1 cellular context compared by ENCODE assay signal in the genomic region with DNA sequence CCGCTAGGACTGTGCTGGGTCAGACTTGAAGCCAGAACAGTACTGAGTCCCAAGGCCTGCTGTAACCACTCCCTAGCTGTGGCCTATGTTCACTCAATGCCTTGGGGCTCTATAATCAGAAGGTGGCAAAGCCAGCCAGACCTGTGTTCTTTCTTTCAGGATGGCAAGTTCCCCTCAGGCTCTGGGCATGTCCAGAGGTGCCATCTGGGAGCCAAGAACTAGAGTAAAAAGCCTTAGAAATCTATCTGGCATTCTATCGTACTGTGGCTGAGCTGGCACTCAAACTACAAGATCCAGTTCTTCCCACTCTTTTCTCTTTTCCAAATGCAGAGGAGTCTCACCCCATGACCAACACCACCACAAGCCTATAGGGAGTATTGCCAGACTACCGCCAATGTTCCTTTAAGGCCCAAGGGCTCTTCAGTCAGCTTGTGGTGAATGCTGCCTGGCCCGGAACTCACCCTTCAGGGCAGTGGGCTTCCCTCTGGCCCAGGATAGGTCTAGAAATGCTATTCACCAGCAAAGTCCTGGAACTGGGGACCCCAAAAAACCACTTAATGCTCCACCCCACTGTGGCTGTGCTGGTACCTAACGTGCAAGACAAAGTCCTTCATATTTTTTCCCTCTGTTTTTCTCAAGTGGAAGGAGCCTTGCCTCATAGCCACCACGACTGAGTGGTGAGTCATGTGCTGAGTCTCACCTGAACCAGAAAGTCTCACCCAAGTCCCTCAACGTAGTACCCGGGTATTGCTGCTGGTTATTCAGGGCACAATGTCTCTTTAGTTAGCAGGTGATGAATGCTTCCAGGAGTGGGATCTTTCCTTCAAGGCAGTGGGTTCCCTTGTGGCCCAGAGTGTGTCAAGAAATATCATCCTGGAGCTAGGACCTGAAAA.
TF ChIP-seq lines count a peak whose summit lies in the region.

No MANE protein-coding gene starts in this region.

TF ChIP-seq in H1, 55 proteins besides CTCF, POLR2A, EP300 and RAD21:
- TF ChIP-seq ASH2L (IDR thresholded peaks at IDR 0.05; ENCODE audit: low read length) (no peak), POU5F1 (IDR thresholded peaks at IDR 0.05; ENCODE audit: low read depth, low read length) (no peak), CTBP2 (IDR thresholded peaks at IDR 0.05; ENCODE audit: borderline replicate concordance, insufficient read depth, insufficient read length, low read length) (no peak), SAP30 (IDR thresholded peaks at IDR 0.05; ENCODE audit: insufficient read depth, insufficient replicate concordance, low read length) (no peak), RBBP5 (IDR thresholded peaks at IDR 0.05; ENCODE audit: borderline replicate concordance, low read depth, low read length) (no peak), HDAC2 (IDR thresholded peaks at IDR 0.05; ENCODE audit: borderline replicate concordance in 1 of 2, low read depth in 2 of 2, low read length in 2 of 2) (no peak)
- TF ChIP-seq, protein P1, sequence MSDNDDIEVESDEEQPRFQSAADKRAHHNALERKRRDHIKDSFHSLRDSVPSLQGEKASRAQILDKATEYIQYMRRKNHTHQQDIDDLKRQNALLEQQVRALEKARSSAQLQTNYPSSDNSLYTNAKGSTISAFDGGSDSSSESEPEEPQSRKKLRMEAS (IDR thresholded peaks at IDR 0.05) = 0 out of 2 replicates have a peak, but pooled peaks have one; percentile 7
- TF ChIP-seq, protein P2, sequence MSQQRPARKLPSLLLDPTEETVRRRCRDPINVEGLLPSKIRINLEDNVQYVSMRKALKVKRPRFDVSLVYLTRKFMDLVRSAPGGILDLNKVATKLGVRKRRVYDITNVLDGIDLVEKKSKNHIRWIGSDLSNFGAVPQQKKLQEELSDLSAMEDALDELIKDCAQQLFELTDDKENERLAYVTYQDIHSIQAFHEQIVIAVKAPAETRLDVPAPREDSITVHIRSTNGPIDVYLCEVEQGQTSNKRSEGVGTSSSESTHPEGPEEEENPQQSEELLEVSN (IDR thresholded peaks at IDR 0.05) = peak; percentile 39; the same call in 1 of the 2 replicates
